8 cellular contexts compared by ENCODE assay signal in genomic region chr9:121972501-121972981, GRCh38.
DNase-seq lines count a peak whose midpoint lies in the region; ATAC-seq and TF ChIP-seq lines count a peak whose summit lies in the region.

No MANE protein-coding gene starts in this region.

- H3K27ac Mint-ChIP-seq in naive thymus-derived CD8-positive, alpha-beta T cell: no peak overlapping the region

- H3K9me3 ChIP-seq in PC-9 (ENCODE audit: insufficient read depth, low read depth) (no peaks in the 10 kb centered on the region), BE2C (peaks cover 3% of the 10 kb centered on the region; the same call in 1 of the 2 replicates)

- H3K4me2 ChIP-seq in PC-9: peak overlapping the region; percentile 21

- H3K4me3 ChIP-seq in PC-9 (no peak overlapping the region), BE2C (ENCODE audit: low read depth, low read length) (no peak overlapping the region)

- BruUV-seq in PC-9 (replicated peaks; lab: Mats Ljungman, UMichigan): no TSS peak

- DNase-seq in Daoy (ENCODE audit: low read depth) (peak; percentile 95), PC-9 (peak; percentile 90 to 97), kidney glomerular epithelial cell (lab: John Stamatoyannopoulos, UW) (peak; percentile 85), BE2C (no peak), globus pallidus (ENCODE audit: low spot score) (no peak)
- no peak for DNase-seq in stimulated activated CD4-positive, alpha-beta T cell treated with anti-CD3 and anti-CD28 coated beads, Interleukin-4, amount 100 ng/mL, for 24 hours
- DNase-seq in naive thymus-derived CD8-positive, alpha-beta T cell: no peak

- H3K4me1 Mint-ChIP-seq in naive thymus-derived CD8-positive, alpha-beta T cell: no peaks in the 10 kb centered on the region

- H3K9me3 Mint-ChIP-seq in naive thymus-derived CD8-positive, alpha-beta T cell: peaks cover 0 to 2% (median 0%) of the 10 kb centered on the region in 9 donors

- TF ChIP-seq CTCF in PC-9 (conservative IDR thresholded peaks at IDR 0.05) (no peak), BE2C (IDR thresholded peaks at IDR 0.05; ENCODE audit: low read depth, low read length) (no peak)

- ATAC-seq in HG02571 (IDR thresholded peaks at IDR 0.05; ENCODE audit: unreplicated experiment): peak; percentile 74
- ATAC-seq in naive thymus-derived CD8-positive, alpha-beta T cell: no peak

- H3K4me1 ChIP-seq in PC-9 (replicated peaks; ENCODE audit: insufficient read depth): peaks cover 27% of the 10 kb centered on the region
- no peaks in the 10 kb centered on the region; the same call in 1 of the 2 replicates for H3K4me1 ChIP-seq in BE2C

- intact Hi-C loops in PC-9 (cut with micrococcal nuclease; ENCODE audit: unreplicated experiment): loop anchor here (5.0 to 10.0 kb wide), 2 partner anchors 108 to 235 kb away; no protein-coding TSS in a partner anchor

- H3K4me3 Mint-ChIP-seq in naive thymus-derived CD8-positive, alpha-beta T cell: no peak overlapping the region

- H3K36me3 ChIP-seq in PC-9 (ENCODE audit: low read depth) (no peaks in the 10 kb centered on the region), BE2C (no peaks in the 10 kb centered on the region)

- peaks cover 5 to 14% (median 6%) of the 10 kb centered on the region in 3 donors for H3K36me3 Mint-ChIP-seq in naive thymus-derived CD8-positive, alpha-beta T cell

- H3K27me3 Mint-ChIP-seq in naive thymus-derived CD8-positive, alpha-beta T cell: no peaks in the 10 kb centered on the region

- H4K20me1 ChIP-seq in PC-9 (ENCODE audit: insufficient read depth): no peaks in the 10 kb centered on the region

- no peaks in the 10 kb centered on the region for H3K79me2 ChIP-seq in PC-9 (ENCODE audit: low read depth)

- H3K27me3 ChIP-seq in PC-9 (ENCODE audit: insufficient read depth, low read depth): no peaks in the 10 kb centered on the region
- H3K27me3 ChIP-seq in BE2C: no peaks in the 10 kb centered on the region

- H3K9me2 ChIP-seq in PC-9 (ENCODE audit: insufficient read depth): no peaks in the 10 kb centered on the region

- H2AFZ ChIP-seq in PC-9: no peak overlapping the region

- POLR2A ChIA-PET in PC-9 (lab: Charles Lee; ENCODE audit: unreplicated experiment): no interaction called here
- POLR2A ChIA-PET in naive thymus-derived CD8-positive, alpha-beta T cell (lab: Charles Lee): no interaction called here

- peak overlapping the region; percentile 60 for H3K27ac ChIP-seq in PC-9

- H3F3A ChIP-seq in PC-9 (ENCODE audit: insufficient read depth, low read depth): peaks cover 30% of the 10 kb centered on the region

- CTCF ChIA-PET in PC-9 (lab: Charles Lee): no interaction called here

Comparison
In these comparisons a context has a peak if more than half of its experiments do, and no peak if none do; other contexts are left out.
1. DNase-seq: peak in Daoy (single experiment), PC-9 (2 of 2) and kidney glomerular epithelial cell (single experiment); none in stimulated activated CD4-positive, alpha-beta T cell treated with anti-CD3 and anti-CD28 coated beads, Interleukin-4, amount 100 ng/mL, for 24 hours (single experiment), BE2C (single experiment), globus pallidus (single experiment) and naive thymus-derived CD8-positive, alpha-beta T cell (0 of 10).